ENCODE assay signal across 9 cellular contexts in genomic region chr1:202964755-202965440, GRCh38. TPM values are rescaled to one million over a fixed set of nuclear protein-coding genes. Genes with fewer than 3 reads are reported as not detected.
DNase-seq lines count a peak whose midpoint lies in the region; ATAC-seq and TF ChIP-seq lines count a peak whose summit lies in the region.
"Had no signal": no experiment of that assay in that cellular context is flagged by ENCODE, and none has a peak within 500 bp of the region (broad histone marks: within the 10 kb centered on the region; RNA-seq: fewer than 3 reads in every experiment).

No MANE protein-coding gene starts in this region.

- H3K27me3 ChIP-seq in brain microvascular endothelial cell (replicated peaks): no peaks in the 10 kb centered on the region

- POLR2A ChIA-PET in naive thymus-derived CD8-positive, alpha-beta T cell (lab: Charles Lee): interaction anchor here (0.7 kb wide), 1 partner anchor 42 kb away, joined by 3 read pairs; the partner anchor contains the start of gene TMEM183A

- no peaks in the 10 kb centered on the region for H3K27me3 Mint-ChIP-seq in naive thymus-derived CD8-positive, alpha-beta T cell

- peak overlapping the region; percentile 23 for H3K27ac ChIP-seq in brain microvascular endothelial cell

- in situ Hi-C loops in brain microvascular endothelial cell (cut with HindIII; ENCODE audit: low pct_ligation_motif_present, low sequenced_read_pairs): no loop called here
- in situ Hi-C loops in KBM-7 (cut with MboI; ENCODE audit: low pct_unique_long_range_greater_than_20kb, low sequenced_read_pairs): no loop called here

- H3K27ac Mint-ChIP-seq in naive thymus-derived CD8-positive, alpha-beta T cell: peak overlapping the region in 9 of 10 donors; percentile 19 to 89 (median 82)

- no peak for TF ChIP-seq CTCF in brain microvascular endothelial cell (IDR thresholded peaks at IDR 0.05; ENCODE audit: low read depth, low read length, missing control alignments)

- peaks cover 8% of the 10 kb centered on the region for H3K36me3 ChIP-seq in brain microvascular endothelial cell (replicated peaks)

- H3K9me3 Mint-ChIP-seq in naive thymus-derived CD8-positive, alpha-beta T cell: no peaks in the 10 kb centered on the region

- no peak for ATAC-seq in naive thymus-derived CD8-positive, alpha-beta T cell
- ATAC-seq in HG03135 (IDR thresholded peaks at IDR 0.05; ENCODE audit: unreplicated experiment): no peak
- ATAC-seq in GM19467 (IDR thresholded peaks at IDR 0.05; ENCODE audit: unreplicated experiment): no peak

- H3K36me3 Mint-ChIP-seq in naive thymus-derived CD8-positive, alpha-beta T cell: peaks cover 0 to 25% (median 3%) of the 10 kb centered on the region in 3 donors

- H3K4me3 Mint-ChIP-seq in naive thymus-derived CD8-positive, alpha-beta T cell: peak overlapping the region in 5 of 10 donors; percentile 16 to 71 (median 40)

- H3K4me1 Mint-ChIP-seq in naive thymus-derived CD8-positive, alpha-beta T cell: peaks cover 18 to 37% (median 34%) of the 10 kb centered on the region in 4 donors

- DNase-seq in DMS53 treated with DMSO at 0.1 percent for 48 hours (lab: John Stamatoyannopoulos, UW; ENCODE audit: unreplicated experiment) (peak; percentile 28), NCI-H2029 (lab: John Stamatoyannopoulos, UW) (peak; percentile 97), brain microvascular endothelial cell (peak; percentile 59), ureter (ENCODE audit: low spot score) (no peak), KBM-7 (no peak)
- no peak for DNase-seq in naive thymus-derived CD8-positive, alpha-beta T cell
- DNase-seq: hypothalamus had no signal

- no peak overlapping the region for H3K4me3 ChIP-seq in brain microvascular endothelial cell (ENCODE audit: low read depth, low read length)

RNA-seq across cellular contexts. Expression of gene CYB5R1, which starts 2.2 kb away (rescaled TPM):
- total RNA-seq in naive thymus-derived CD8-positive, alpha-beta T cell: 10 to 100 TPM; 51.1 to 52.3 TPM
- 10 to 100 TPM; 57.4 to 60.5 (median 60.1) TPM for polyA plus RNA-seq in naive thymus-derived CD8-positive, alpha-beta T cell
- 142 TPM for total RNA-seq in ureter

RNA-seq across cellular contexts. Expression of gene ADIPOR1, which starts 6.8 kb away (rescaled TPM):
- total RNA-seq in naive thymus-derived CD8-positive, alpha-beta T cell: 10 to 100 TPM; 51.9 to 58.8 TPM
- 10 to 100 TPM; 71.6 to 91.8 (median 73.2) TPM for polyA plus RNA-seq in naive thymus-derived CD8-positive, alpha-beta T cell
- 86.0 TPM for total RNA-seq in ureter

RNA-seq across cellular contexts. Expression of gene KLHL12, which starts 37.9 kb away (rescaled TPM):
- 10 to 100 TPM; 23.0 to 25.4 TPM for total RNA-seq in naive thymus-derived CD8-positive, alpha-beta T cell
- 10 to 100 TPM; 12.5 to 16.5 (median 15.1) TPM for polyA plus RNA-seq in naive thymus-derived CD8-positive, alpha-beta T cell
- 35.4 TPM for total RNA-seq in ureter

RNA-seq across cellular contexts. Expression of gene TMEM183A, which starts 42.3 kb away (rescaled TPM):
- total RNA-seq in naive thymus-derived CD8-positive, alpha-beta T cell: 10 to 100 TPM; 85.4 to 92.0 TPM
- polyA plus RNA-seq in naive thymus-derived CD8-positive, alpha-beta T cell: 10 to 100 TPM; 46.2 to 53.6 (median 47.4) TPM
- total RNA-seq in ureter: 50.7 TPM

Comparison
In these comparisons a context has a peak if more than half of its experiments do, and no peak if none do; other contexts are left out.
1. DNase-seq: peak in DMS53 treated with DMSO at 0.1 percent for 48 hours (single experiment), NCI-H2029 (single experiment) and brain microvascular endothelial cell (single experiment); none in naive thymus-derived CD8-positive, alpha-beta T cell (0 of 10), ureter (single experiment) and KBM-7 (single experiment).